ENCODE assay signal across 9 cellular contexts in the genomic region with DNA sequence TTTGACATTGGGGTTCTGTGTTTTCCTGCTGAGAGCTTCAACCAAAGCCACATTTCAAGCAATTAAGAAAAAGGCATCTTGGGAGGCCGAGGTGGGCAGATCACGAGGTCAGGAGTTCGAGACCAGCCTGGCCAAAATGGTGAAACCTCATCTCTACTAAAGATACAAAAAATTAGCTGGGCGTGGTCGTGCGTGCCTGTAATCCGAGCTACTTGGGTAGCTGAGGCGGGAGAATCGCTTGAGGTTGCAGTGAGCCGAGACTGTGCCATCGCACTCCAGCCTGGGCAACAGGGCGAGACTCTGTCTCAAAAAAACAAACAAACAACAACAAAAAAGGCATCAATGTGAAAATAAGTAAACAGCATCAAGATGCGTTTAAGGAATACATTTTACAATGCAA. TPM values are rescaled to one million over a fixed set of nuclear protein-coding genes. Genes with fewer than 3 reads are reported as not detected.
DNase-seq lines count a peak whose midpoint lies in the region; ATAC-seq, FAIRE-seq and TF ChIP-seq lines count a peak whose summit lies in the region.
"Not testable (repeated sequence)": the region's sequence is repeated elsewhere in the genome, so short reads cannot be mapped to it uniquely, and the experiment has no call there.
"Had no signal": no experiment of that assay in that cellular context is flagged by ENCODE, and none has a peak within 500 bp of the region (broad histone marks: within the 10 kb centered on the region; RNA-seq: fewer than 3 reads in every experiment).

No MANE protein-coding gene starts in this region.

- not testable (repeated sequence) for H4K20me1 ChIP-seq in BLaER1; OCI-LY1 (ENCODE audit: insufficient read depth, low read length); SU-DHL-6 (ENCODE audit: low read depth, low read length); K562 (replicated peaks; ENCODE audit: control insufficient read depth, insufficient read depth, low read length)

- H3K79me2 ChIP-seq in OCI-LY1 (ENCODE audit: insufficient read depth, low read length); SU-DHL-6 (ENCODE audit: insufficient read depth, low read length); K562 (ENCODE audit: control insufficient read depth, insufficient read depth, low read length): not testable (repeated sequence)

- H2AFZ ChIP-seq in OCI-LY1 (ENCODE audit: low read length); SU-DHL-6 (ENCODE audit: low read depth, low read length, severe bottlenecking); K562 (ENCODE audit: low read depth, low read length): not testable (repeated sequence)

- not testable (repeated sequence) for TF ChIP-seq CTCF in OCI-LY1 (IDR thresholded peaks at IDR 0.05; ENCODE audit: low read length); SU-DHL-6 (IDR thresholded peaks at IDR 0.05; ENCODE audit: insufficient read depth, low read length, poor library complexity, severe bottlenecking); K562 (IDR thresholded peaks at IDR 0.05 in 2 of 3, conservative IDR thresholded peaks at IDR 0.05 in 1 of 3; ENCODE audit: insufficient read depth in 2 of 3, low read depth in 1 of 3, low read length in 3 of 3)

- not testable (repeated sequence) for TF ChIP-seq EP300 in K562 (IDR thresholded peaks at IDR 0.05; ENCODE audit: low read length)

- H3K9me3 Mint-ChIP-seq in memory B cell: not testable (repeated sequence)

- in situ Hi-C loops in K562 (cut with MboI): not testable (repeated sequence)

- not testable (repeated sequence) for H3K36me3 Mint-ChIP-seq in memory B cell

- H3K4me3 Mint-ChIP-seq in memory B cell: peak overlapping the region; percentile 2

- intact Hi-C loops in K562 (cut with micrococcal nuclease); sciatic nerve (cut with DNase I): not testable (repeated sequence)

- H3K9me3 ChIP-seq in BLaER1; OCI-LY1 (ENCODE audit: low read length); SU-DHL-6 (ENCODE audit: insufficient read depth, low read length); K562 (replicated peaks; ENCODE audit: control insufficient read depth, insufficient read depth, low read depth, low read length): not testable (repeated sequence)

- not testable (repeated sequence) for H3K27ac ChIP-seq in BLaER1; K562 (ENCODE audit: extremely low read depth, low read depth, low read length)
- H3K27ac ChIP-seq in OCI-LY1 (ENCODE audit: low read depth, low read length, poor library complexity, severe bottlenecking) (peak overlapping the region; percentile 80), SU-DHL-6 (ENCODE audit: low read depth, low read length) (peak overlapping the region; percentile 78)

- TF ChIP-seq RAD21 in K562 (CRISPR knock-in tag; conservative IDR thresholded peaks at IDR 0.05 in 1 of 2, IDR thresholded peaks at IDR 0.05 in 1 of 2): not testable (repeated sequence)

- peak overlapping the region; percentile 47; the same call in 1 of the 2 replicates for H3K4me2 ChIP-seq in BLaER1
- peak overlapping the region; percentile 10 for H3K4me2 ChIP-seq in OCI-LY1 (ENCODE audit: low read length)
- H3K4me2 ChIP-seq in SU-DHL-6 (ENCODE audit: low read depth, low read length, poor library complexity, severe bottlenecking): peak overlapping the region; percentile 49
- H3K4me2 ChIP-seq in K562 (ENCODE audit: insufficient read depth, low read length): not testable (repeated sequence)

- not testable (repeated sequence) for DNase-seq in K562 (ENCODE audit: extremely low read depth in 1 of 4, low spot score in 3 of 4); memory B cell (ENCODE audit: low spot score in 2 of 2)
- peak; percentile 53 for DNase-seq in sciatic nerve (ENCODE audit: low spot score)

- H3K27ac Mint-ChIP-seq in memory B cell: peak overlapping the region; percentile 71

- FAIRE-seq in K562 (lab: Jason Lieb, UNC): not testable (repeated sequence)

- H3K27me3 Mint-ChIP-seq in memory B cell: not testable (repeated sequence)

- not testable (repeated sequence) for H3K9me2 ChIP-seq in OCI-LY1 (ENCODE audit: low read depth, low read length); SU-DHL-6 (replicated peaks; ENCODE audit: insufficient read depth, low read length)

- H3K36me3 ChIP-seq in BLaER1; OCI-LY1 (ENCODE audit: insufficient read depth, low read length); SU-DHL-6 (ENCODE audit: low read length); K562 (ENCODE audit: control insufficient read depth, insufficient read depth, low read length): not testable (repeated sequence)

- H3K4me3 ChIP-seq in BLaER1; OCI-LY1 (ENCODE audit: low read depth, low read length, poor library complexity, severe bottlenecking); K562: not testable (repeated sequence)
- peak overlapping the region; percentile 0 for H3K4me3 ChIP-seq in SU-DHL-6 (ENCODE audit: insufficient read depth, low read length, poor library complexity, severe bottlenecking)

- not testable (repeated sequence) for H3F3A ChIP-seq in OCI-LY1 (ENCODE audit: insufficient read depth, low read length)
- peaks cover 37% of the 10 kb centered on the region for H3F3A ChIP-seq in SU-DHL-6 (ENCODE audit: insufficient read depth)

- BruUV-seq in K562 (replicated peaks; lab: Mats Ljungman, UMichigan): not testable (repeated sequence)

- POLR2A ChIA-PET in K562 (lab: Yijun Ruan, JAX): interaction anchor here (0.6 to 0.7 kb wide), 2 partner anchors 38 to 211 kb away, joined by 3 read pairs; no protein-coding TSS in a partner anchor

- not testable (repeated sequence) for H3K9me1 ChIP-seq in K562 (ENCODE audit: control insufficient read depth, insufficient read depth, low read length)

- H3K27me3 ChIP-seq in BLaER1; OCI-LY1 (ENCODE audit: insufficient read depth, low read length); SU-DHL-6 (ENCODE audit: low read length): not testable (repeated sequence)
- H3K27me3 ChIP-seq in K562 (ENCODE audit: control insufficient read depth in 2 of 2, insufficient read depth in 2 of 2, low read length in 2 of 2): peaks cover 75 to 77% of the 10 kb centered on the region in 2 experiments

- not testable (repeated sequence) for ATAC-seq in K562; memory B cell (ENCODE audit: low read depth); sciatic nerve

- peaks cover 43% of the 10 kb centered on the region for H3K4me1 Mint-ChIP-seq in memory B cell

- CTCF ChIA-PET in K562 (lab: Yijun Ruan, JAX; ENCODE audit: low intra/inter-chr PET ratio): not testable (repeated sequence)

- 2% methylated on average over 13 of the region's 13 CpGs for WGBS in K562 (ENCODE audit: insufficient coverage, low coverage, missing lambda C conversion rate)

- not testable (repeated sequence) for H3K9ac ChIP-seq in BLaER1; K562 (ENCODE audit: insufficient read depth in 1 of 2, low read depth in 2 of 2, low read length in 2 of 2)
- 0 out of 2 replicates have a peak overlapping the region, but pooled peaks have one; percentile 4 for H3K9ac ChIP-seq in OCI-LY1 (ENCODE audit: low read length)
- peak overlapping the region; percentile 8 for H3K9ac ChIP-seq in SU-DHL-6 (ENCODE audit: low read length)

- H3K4me1 ChIP-seq in BLaER1 (peaks cover 17% of the 10 kb centered on the region), OCI-LY1 (ENCODE audit: insufficient read depth, low read length, severe bottlenecking) (peaks cover 45% of the 10 kb centered on the region)
- H3K4me1 ChIP-seq in K562 (replicated peaks in 1 of 2; ENCODE audit: control insufficient read depth in 2 of 2, insufficient read depth in 2 of 2, low read length in 2 of 2): not testable (repeated sequence)

- TF ChIP-seq POLR2A in K562 (conservative IDR thresholded peaks at IDR 0.05): not testable (repeated sequence)

TF ChIP-seq in K562, 482 proteins besides CTCF, POLR2A, EP300 and RAD21:
- TF ChIP-seq ELF4 (CRISPR knock-in tag; IDR thresholded peaks at IDR 0.05): 0 out of 2 replicates have a peak, but pooled peaks have one; percentile 12

RNA-seq across cellular contexts. Expression of a gene that starts 13.9 kb away (rescaled TPM):
- not detected in 2 replicates for total RNA-seq in K562 (2011; cell fraction: chromatin; rRNA removed; ENCODE audit: low replicate concordance)
- total RNA-seq in K562 (2011; cell fraction: nucleolus; rRNA removed): not detected in 2 replicates
- total RNA-seq in K562 (2011; cell fraction: nucleoplasm; rRNA removed): not detected in 2 replicates
- total RNA-seq in K562 (2014; rRNA removed): 0.09 TPM in 1 of 2 replicates, not detected in the other
- not detected in 2 replicates for total RNA-seq in K562 (2014; rRNA removed; fragmentation: Illumina TruSeq; extraction: Trizol)
- total RNA-seq in K562 (2015; rRNA removed; fragmentation: Illumina TruSeq; extraction: Trizol): not detected in 2 replicates
- 0.33 and 1.3 TPM in 2 replicates for total RNA-seq in K562 (2021)
- polyA plus RNA-seq in K562 (2011; rRNA removed): 0.03 TPM in 1 of 2 replicates, not detected in the other
- polyA plus RNA-seq in K562 (2011; cell fraction: cytosol; rRNA removed): 0.32 TPM in 1 of 2 replicates, not detected in the other
- not detected in 2 replicates for polyA plus RNA-seq in K562 (2011; cell fraction: nucleus; rRNA removed)
- polyA plus RNA-seq in K562 (2012): 0.06 and 0.12 TPM in 2 replicates
- polyA plus RNA-seq in K562 (2014; fragmentation: Illumina TruSeq; extraction: Trizol): 0.46 TPM in 1 of 2 replicates, not detected in the other
- not detected for polyA plus RNA-seq in K562 (2014; fragmentation: Nextera tagmentation; extraction: Ambion mirVana)
- polyA plus RNA-seq in K562 (2014; rRNA removed): 0.05 TPM in 1 of 2 replicates, not detected in the other
- polyA minus RNA-seq in K562 (2011; rRNA and poly(A)+ RNA removed): 0.04 and 0.78 TPM in 2 replicates
- polyA minus RNA-seq in K562 (2011; cell fraction: cytosol; rRNA and poly(A)+ RNA removed): not detected in 2 replicates
- not detected in 2 replicates for polyA minus RNA-seq in K562 (2011; cell fraction: nucleus; rRNA and poly(A)+ RNA removed)
- total RNA-seq in sciatic nerve: 4.7 TPM
- total RNA-seq: Caco-2, GM23248 had no signal
- polyA plus RNA-seq: BJ had no signal
